In the genomic region with DNA sequence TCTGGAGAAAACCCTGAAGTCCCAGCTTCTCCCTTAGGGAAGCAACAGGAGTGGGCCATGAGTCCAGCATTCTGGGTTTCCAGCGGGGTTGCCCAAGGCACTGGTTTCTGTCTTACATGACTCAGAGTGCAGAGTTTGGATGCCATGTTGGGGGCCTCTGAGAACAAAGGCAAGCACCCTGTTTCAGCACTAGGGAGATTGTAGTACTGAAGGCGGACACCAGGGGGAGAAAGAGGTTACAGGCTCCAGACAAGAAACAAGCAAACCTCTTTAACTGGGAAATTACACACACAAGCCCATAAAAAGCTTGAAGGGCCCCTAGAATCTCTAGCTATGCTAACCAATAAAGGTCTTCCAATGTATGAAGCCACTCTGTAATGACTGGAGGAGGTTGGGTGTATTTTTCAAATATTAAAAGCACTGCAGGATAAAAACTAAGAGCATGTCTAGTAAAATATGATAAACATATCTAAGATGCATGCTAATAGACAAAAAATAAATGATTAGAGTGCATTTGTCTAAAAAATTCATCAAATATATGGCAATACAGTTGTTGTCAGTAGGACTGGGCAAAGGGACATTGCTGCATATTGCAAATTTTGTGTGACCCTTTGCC, we compare ENCODE assay signal across 1 cellular context.
A peak's percentile ranks its signal among the peaks of the same experiment; 100 is the strongest.
TF ChIP-seq lines count a peak whose summit lies in the region.

No MANE protein-coding gene starts in this region.

TF ChIP-seq in HCT116, 20 proteins besides CTCF, POLR2A, EP300 and RAD21:
- TF ChIP-seq, protein P1, sequence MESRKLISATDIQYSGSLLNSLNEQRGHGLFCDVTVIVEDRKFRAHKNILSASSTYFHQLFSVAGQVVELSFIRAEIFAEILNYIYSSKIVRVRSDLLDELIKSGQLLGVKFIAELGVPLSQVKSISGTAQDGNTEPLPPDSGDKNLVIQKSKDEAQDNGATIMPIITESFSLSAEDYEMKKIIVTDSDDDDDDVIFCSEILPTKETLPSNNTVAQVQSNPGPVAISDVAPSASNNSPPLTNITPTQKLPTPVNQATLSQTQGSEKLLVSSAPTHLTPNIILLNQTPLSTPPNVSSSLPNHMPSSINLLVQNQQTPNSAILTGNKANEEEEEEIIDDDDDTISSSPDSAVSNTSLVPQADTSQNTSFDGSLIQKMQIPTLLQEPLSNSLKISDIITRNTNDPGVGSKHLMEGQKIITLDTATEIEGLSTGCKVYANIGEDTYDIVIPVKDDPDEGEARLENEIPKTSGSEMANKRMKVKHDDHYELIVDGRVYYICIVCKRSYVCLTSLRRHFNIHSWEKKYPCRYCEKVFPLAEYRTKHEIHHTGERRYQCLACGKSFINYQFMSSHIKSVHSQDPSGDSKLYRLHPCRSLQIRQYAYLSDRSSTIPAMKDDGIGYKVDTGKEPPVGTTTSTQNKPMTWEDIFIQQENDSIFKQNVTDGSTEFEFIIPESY (IDR thresholded peaks at IDR 0.05; ENCODE audit: extremely low read depth, insufficient replicate concordance, low read length), result no peak
- TF ChIP-seq TCF7L2 (IDR thresholded peaks at IDR 0.05; ENCODE audit: borderline replicate concordance, extremely low read depth, insufficient read depth, insufficient read length) (no peak), YY1 (IDR thresholded peaks at IDR 0.05; ENCODE audit: extremely low read depth, insufficient replicate concordance, low read depth, low read length) (peak; percentile 66)
